ENCODE assay signal across 16 cellular contexts in genomic region chr22:23410411-23410810, GRCh38.
A peak's percentile ranks its signal among the peaks of the same experiment; 100 is the strongest.
DNase-seq lines count a peak whose midpoint lies in the region; ATAC-seq and TF ChIP-seq lines count a peak whose summit lies in the region.
"Had no signal": no experiment of that assay in that cellular context is flagged by ENCODE, and none has a peak within 500 bp of the region (broad histone marks: within the 10 kb centered on the region; RNA-seq: fewer than 3 reads in every experiment).

No MANE protein-coding gene starts in this region.

- H3K79me2 ChIP-seq in DND-41 (ENCODE audit: insufficient read depth, low read length): no peaks in the 10 kb centered on the region
- H3K79me2 ChIP-seq in Loucy (ENCODE audit: insufficient read depth, low read length): no peaks in the 10 kb centered on the region

- H3F3A ChIP-seq in Loucy (ENCODE audit: low read depth): no peaks in the 10 kb centered on the region

- H3K27ac Mint-ChIP-seq in chondrocyte (ENCODE audit: unreplicated experiment): no peak overlapping the region
- no peak overlapping the region for H3K27ac Mint-ChIP-seq in natural killer cell treated with Interleukin-12 subunit alpha and Interleukin-12 subunit beta and Interleukin-15 and Interleukin-18, amount 100 ng/mL, for 72 hours
- H3K27ac Mint-ChIP-seq: CD4-positive, alpha-beta memory T cell; HFFc6 had no signal

- no peak overlapping the region for H3K4me3 Mint-ChIP-seq in chondrocyte (ENCODE audit: unreplicated experiment)
- H3K4me3 Mint-ChIP-seq in natural killer cell treated with Interleukin-12 subunit alpha and Interleukin-12 subunit beta and Interleukin-15 and Interleukin-18, amount 100 ng/mL, for 72 hours: no peak overlapping the region
- H3K4me3 Mint-ChIP-seq: CD4-positive, alpha-beta memory T cell; HFFc6 had no signal

- H3K4me3 ChIP-seq in DND-41 (ENCODE audit: low read depth in 1 of 2, low read length in 2 of 2) (no peak overlapping the region), Loucy (ENCODE audit: low read length, poor library complexity, severe bottlenecking) (no peak overlapping the region), stomach (no peak overlapping the region)
- H3K4me3 ChIP-seq: HAP-1 had no signal

- TF ChIP-seq CTCF in DND-41 (IDR thresholded peaks at IDR 0.05; ENCODE audit: borderline replicate concordance, extremely low read depth, low read length, poor library complexity, severe bottlenecking) (peak; percentile 13), Loucy (conservative IDR thresholded peaks at IDR 0.05; ENCODE audit: low read length) (peak; percentile 26; the same call in 1 of the 2 replicates), chondrocyte (IDR thresholded peaks at IDR 0.05) (no peak), stomach (IDR thresholded peaks at IDR 0.05) (no peak)

- H3K4me1 ChIP-seq in DND-41 (ENCODE audit: insufficient read depth, low read length) (peaks cover 27% of the 10 kb centered on the region), Loucy (ENCODE audit: insufficient read depth, low read length, poor library complexity, severe bottlenecking) (no peaks in the 10 kb centered on the region), stomach (no peaks in the 10 kb centered on the region)

- H3K27me3 ChIP-seq in DND-41 (ENCODE audit: insufficient read depth, low read length, poor library complexity) (no peaks in the 10 kb centered on the region), Loucy (ENCODE audit: insufficient read depth, low read length, poor library complexity, severe bottlenecking) (no peaks in the 10 kb centered on the region), stomach (peaks cover 0 to 13% (median 0%) of the 10 kb centered on the region in 3 donors)

- H3K9ac ChIP-seq in DND-41 (ENCODE audit: low read depth, low read length) (no peak overlapping the region), Loucy (ENCODE audit: low read depth, low read length, poor library complexity, severe bottlenecking) (no peak overlapping the region)

- H4K20me1 ChIP-seq in DND-41 (ENCODE audit: insufficient read depth, low read length) (no peaks in the 10 kb centered on the region), Loucy (ENCODE audit: insufficient read depth, low read length, poor library complexity, severe bottlenecking) (no peaks in the 10 kb centered on the region)

- intact Hi-C loops in stomach (cut with DNase I; ENCODE audit: low total_unique reads): no loop called here

- H3K36me3 ChIP-seq in DND-41 (ENCODE audit: insufficient read depth, low read length) (no peaks in the 10 kb centered on the region), Loucy (ENCODE audit: insufficient read depth, low read length) (no peaks in the 10 kb centered on the region), stomach (no peaks in the 10 kb centered on the region)
- H3K36me3 ChIP-seq: HAP-1 had no signal

- TF ChIP-seq EP300 in stomach (IDR thresholded peaks at IDR 0.05): no peak

- H3K27ac ChIP-seq in DND-41 (ENCODE audit: low read length) (no peak overlapping the region), stomach (no peak overlapping the region)

- H3K4me2 ChIP-seq in DND-41 (ENCODE audit: insufficient read depth, low read length): no peak overlapping the region
- no peak overlapping the region for H3K4me2 ChIP-seq in Loucy (ENCODE audit: low read depth, low read length, poor library complexity, severe bottlenecking)

- WGBS in stomach, 5 donors: 84 to 94% (median 92%) methylated on average over 5 of the region's 5 CpGs

- DNase-seq in DND-41 (no peak), chondrocyte (ENCODE audit: low spot score) (peak; percentile 11), stomach (peak; percentile 5), islet precursor cell (no peak)
- no peak for DNase-seq in natural killer cell treated with Interleukin-12 subunit alpha and Interleukin-12 subunit beta and Interleukin-15 and Interleukin-18, amount 100 ng/mL, for 72 hours (ENCODE audit: low spot score)
- DNase-seq: C1 segment of cervical spinal cord; Calu3; CD4-positive, alpha-beta memory T cell; COR-L47; DMS53; DMS79 treated with DMSO at 0.1 percent for 48 hours; GOT3; HFFc6 had no signal

- H3K9me3 ChIP-seq in DND-41 (ENCODE audit: insufficient read depth, low read length, severe bottlenecking) (no peaks in the 10 kb centered on the region), Loucy (ENCODE audit: insufficient read depth, low read depth, low read length) (no peaks in the 10 kb centered on the region), stomach (no peaks in the 10 kb centered on the region)
- H3K9me3 ChIP-seq: HAP-1 had no signal

- no peaks in the 10 kb centered on the region for H3K36me3 Mint-ChIP-seq in chondrocyte (ENCODE audit: low read depth)
- no peaks in the 10 kb centered on the region for H3K36me3 Mint-ChIP-seq in natural killer cell treated with Interleukin-12 subunit alpha and Interleukin-12 subunit beta and Interleukin-15 and Interleukin-18, amount 100 ng/mL, for 72 hours
- H3K36me3 Mint-ChIP-seq: CD4-positive, alpha-beta memory T cell had no signal

- peaks cover 3% of the 10 kb centered on the region for H3K27me3 Mint-ChIP-seq in chondrocyte (ENCODE audit: low read depth)
- H3K27me3 Mint-ChIP-seq in natural killer cell treated with Interleukin-12 subunit alpha and Interleukin-12 subunit beta and Interleukin-15 and Interleukin-18, amount 100 ng/mL, for 72 hours: peaks cover 8 to 16% of the 10 kb centered on the region in 2 donors
- H3K27me3 Mint-ChIP-seq: CD4-positive, alpha-beta memory T cell had no signal

- peaks cover 6% of the 10 kb centered on the region for H3K9me3 Mint-ChIP-seq in chondrocyte (ENCODE audit: low read depth)
- no peaks in the 10 kb centered on the region for H3K9me3 Mint-ChIP-seq in natural killer cell treated with Interleukin-12 subunit alpha and Interleukin-12 subunit beta and Interleukin-15 and Interleukin-18, amount 100 ng/mL, for 72 hours
- H3K9me3 Mint-ChIP-seq: CD4-positive, alpha-beta memory T cell; HFFc6 had no signal

- no peak for TF ChIP-seq POLR2A in stomach (IDR thresholded peaks at IDR 0.05)

- no peaks in the 10 kb centered on the region for H3K9me2 ChIP-seq in Loucy (replicated peaks; ENCODE audit: low read depth, low read length)

- H3K4me1 Mint-ChIP-seq in chondrocyte (ENCODE audit: low read depth): no peaks in the 10 kb centered on the region
- H3K4me1 Mint-ChIP-seq in natural killer cell treated with Interleukin-12 subunit alpha and Interleukin-12 subunit beta and Interleukin-15 and Interleukin-18, amount 100 ng/mL, for 72 hours (ENCODE audit: low read depth in 2 of 2): no peaks in the 10 kb centered on the region

- H2AFZ ChIP-seq in DND-41 (ENCODE audit: low read depth, low read length) (no peak overlapping the region), Loucy (ENCODE audit: low read length) (no peak overlapping the region)

- ATAC-seq in DND-41 (ENCODE audit: insufficient read depth, low read depth) (no peak), HG03342 (IDR thresholded peaks at IDR 0.05; ENCODE audit: unreplicated experiment) (no peak)
- ATAC-seq in natural killer cell treated with Interleukin-12 subunit alpha and Interleukin-12 subunit beta and Interleukin-15 and Interleukin-18, amount 100 ng/mL, for 72 hours: no peak

Comparison
In these comparisons a context has a peak if more than half of its experiments do, and no peak if none do; other contexts are left out.
1. DNase-seq: peak in chondrocyte (single experiment) and stomach (single experiment); none in DND-41 (single experiment), natural killer cell treated with Interleukin-12 subunit alpha and Interleukin-12 subunit beta and Interleukin-15 and Interleukin-18, amount 100 ng/mL, for 72 hours (single experiment) and islet precursor cell (single experiment).
2. CTCF ChIP-seq: peak in DND-41 (single experiment) and Loucy (single experiment); none in chondrocyte (single experiment) and stomach (0 of 7).